In the genomic region with DNA sequence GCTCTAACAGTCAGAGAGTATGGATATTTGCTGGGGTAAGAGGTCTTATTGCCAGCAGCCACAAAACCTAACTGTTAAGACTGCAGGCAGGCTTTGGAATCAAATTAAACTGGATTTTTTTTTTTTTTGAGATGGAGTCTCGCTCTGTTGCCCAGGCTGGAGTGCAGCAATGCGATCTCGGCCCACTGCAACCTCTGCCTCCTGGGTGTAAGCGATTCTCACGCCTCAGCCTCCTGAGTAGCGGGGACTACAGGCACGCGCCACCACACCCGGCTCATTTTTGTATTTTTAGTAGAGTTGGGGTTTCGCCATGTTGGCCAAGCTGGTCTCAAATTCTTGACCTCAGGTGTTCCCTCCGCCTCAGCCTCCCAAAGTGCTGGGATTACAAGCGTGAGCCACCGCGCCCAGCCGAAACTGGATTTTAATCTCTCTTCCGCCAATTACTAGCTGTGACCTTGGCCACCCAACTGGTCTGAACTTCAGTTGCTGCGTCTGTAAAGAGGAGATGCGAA, we compare ENCODE assay signal across 8 cellular contexts. TPM values are rescaled to one million over a fixed set of nuclear protein-coding genes. Genes with fewer than 3 reads are reported as not detected.
A peak's percentile ranks its signal among the peaks of the same experiment; 100 is the strongest.
DNase-seq lines count a peak whose midpoint lies in the region; ATAC-seq, FAIRE-seq and TF ChIP-seq lines count a peak whose summit lies in the region.

No MANE protein-coding gene starts in this region.

- H2AFZ ChIP-seq in parathyroid adenoma = no peak overlapping the region

- H3K36me3 ChIP-seq in RWPE2 (ENCODE audit: low read depth) = peaks cover 39% of the 10 kb centered on the region
- H3K36me3 ChIP-seq in esophagus (ENCODE audit: control insufficient read depth in 2 of 2, insufficient read depth in 2 of 2, low read length in 1 of 2) = peaks cover 10 to 15% of the 10 kb centered on the region in 2 donors
- H3K36me3 ChIP-seq in parathyroid adenoma (ENCODE audit: control insufficient read depth, insufficient read depth, low read length) = no peaks in the 10 kb centered on the region

- ATAC-seq in RWPE2 (ENCODE audit: low read depth) (no peak), HG02938 (IDR thresholded peaks at IDR 0.05; ENCODE audit: unreplicated experiment) (no peak)

- H3K27me3 Mint-ChIP-seq in Calu3 (ENCODE audit: unreplicated experiment) = no peaks in the 10 kb centered on the region

- TF ChIP-seq CTCF in Calu3 (IDR thresholded peaks at IDR 0.05; ENCODE audit: unreplicated experiment) = no peak
- TF ChIP-seq CTCF in RWPE2 (IDR thresholded peaks at IDR 0.05; ENCODE audit: poor library complexity, severe bottlenecking) = no peak
- TF ChIP-seq CTCF in parathyroid adenoma (IDR thresholded peaks at IDR 0.05) = no peak

- H3K4me3 Mint-ChIP-seq in Calu3 (ENCODE audit: low read depth, unreplicated experiment) = peak overlapping the region; percentile 95

- CTCF ChIA-PET in Calu3 (lab: Charles Lee) = interaction anchor here (0.8 to 2.0 kb wide), 8 partner anchors 9 to 1846 kb away, joined by 3 to 18 read pairs (median 6); partner anchors contain the start of genes OSBPL7 and SCRN2

- H3K9ac ChIP-seq in parathyroid adenoma = no peak overlapping the region

- DNase-seq in Calu3 (no peak), RWPE2 (ENCODE audit: low spot score) (no peak), MV-4-11 (lab: John Stamatoyannopoulos, UW) (no peak), germinal center (ENCODE audit: low spot score) (no peak), frontal cortex (ENCODE audit: low spot score in 2 of 2) (no peak)

- peak overlapping the region; percentile 95 for H3K4me2 ChIP-seq in parathyroid adenoma (ENCODE audit: low read length)

- H3K27me3 ChIP-seq in RWPE2 (ENCODE audit: insufficient read depth, poor library complexity, severe bottlenecking) (no peaks in the 10 kb centered on the region), esophagus (ENCODE audit: control insufficient read depth in 1 of 2, insufficient read depth in 2 of 2, low read length in 2 of 2) (no peaks in the 10 kb centered on the region), parathyroid adenoma (ENCODE audit: control insufficient read depth, insufficient read depth, low read length) (no peaks in the 10 kb centered on the region)

- H3K9me3 ChIP-seq in RWPE2 (ENCODE audit: severe bottlenecking) (no peaks in the 10 kb centered on the region), esophagus (ENCODE audit: control insufficient read depth in 2 of 2, insufficient read depth in 1 of 2, low read depth in 1 of 2, low read length in 1 of 2) (no peaks in the 10 kb centered on the region), parathyroid adenoma (ENCODE audit: control insufficient read depth, low read length) (no peaks in the 10 kb centered on the region)

- BruUV-seq in Calu3 (replicated peaks; lab: Mats Ljungman, UMichigan) = no TSS peak

- H3K79me2 ChIP-seq in parathyroid adenoma = peaks cover 16% of the 10 kb centered on the region

- peaks cover 9% of the 10 kb centered on the region for H3K4me1 Mint-ChIP-seq in Calu3 (ENCODE audit: low read depth, unreplicated experiment)

- H3K4me3 ChIP-seq in RWPE2 (ENCODE audit: severe bottlenecking) = peak overlapping the region; percentile 81
- peak overlapping the region; percentile 60 to 92 for H3K4me3 ChIP-seq in esophagus (ENCODE audit: low read depth in 1 of 2, low read length in 2 of 2)
- peak overlapping the region; percentile 99 for H3K4me3 ChIP-seq in parathyroid adenoma (ENCODE audit: low read depth, low read length)

- no peaks in the 10 kb centered on the region for H3K9me3 Mint-ChIP-seq in Calu3 (ENCODE audit: low read depth, unreplicated experiment)

- peaks cover 66% of the 10 kb centered on the region for H3K36me3 Mint-ChIP-seq in Calu3 (ENCODE audit: insufficient read depth, unreplicated experiment)

- FAIRE-seq in frontal cortex (lab: Jason Lieb, UNC) = no peak

- H3K27ac Mint-ChIP-seq in Calu3 (ENCODE audit: unreplicated experiment) = peak overlapping the region; percentile 89

- intact Hi-C loops in Calu3 (cut with micrococcal nuclease; ENCODE audit: unreplicated experiment) = no loop called here

- H3K4me1 ChIP-seq in RWPE2 (ENCODE audit: insufficient read depth, poor library complexity, severe bottlenecking) (peaks cover 8% of the 10 kb centered on the region), esophagus (ENCODE audit: control insufficient read depth in 2 of 2, insufficient read depth in 2 of 2, low read length in 1 of 2) (peaks cover 3 to 7% of the 10 kb centered on the region in 2 donors), parathyroid adenoma (peaks cover 11% of the 10 kb centered on the region)

- WGBS in esophagus, 2 donors = 62 to 67% methylated on average over 18 of the region's 18 CpGs

- H3K27ac ChIP-seq in RWPE2 (ENCODE audit: poor library complexity, severe bottlenecking) (peak overlapping the region; percentile 35), esophagus (ENCODE audit: low read depth in 2 of 2, low read length in 1 of 2) (peak overlapping the region; percentile 56 to 80), parathyroid adenoma (no peak overlapping the region)

RNA-seq across cellular contexts. Expression of gene MRPL10, which starts 0.9 kb away (rescaled TPM):
- total RNA-seq in Calu3 (2022) (70.2 and 84.1 TPM in 2 replicates), frontal cortex (6.9 TPM)
- polyA plus RNA-seq in esophagus = 10 to 100 TPM; 17.5 to 30.4 TPM

RNA-seq across cellular contexts. Expression of gene LRRC46, which starts 1.0 kb away (rescaled TPM):
- total RNA-seq in Calu3 (2022) (2.9 and 4.0 TPM in 2 replicates), frontal cortex (not detected)
- polyA plus RNA-seq in esophagus = under 1 TPM; 0.25 to 0.53 TPM

RNA-seq across cellular contexts. Expression of gene OSBPL7, which starts 8.9 kb away (rescaled TPM):
- 58.3 and 58.4 TPM in 2 replicates for total RNA-seq in Calu3 (2022)
- 1 to 10 TPM; 1.9 to 3.7 TPM for polyA plus RNA-seq in esophagus
- total RNA-seq in frontal cortex = 7.3 TPM

RNA-seq across cellular contexts. Expression of gene SCRN2, which starts 10.6 kb away (rescaled TPM):
- total RNA-seq in Calu3 (2022) (34.8 and 37.0 TPM in 2 replicates), frontal cortex (24.1 TPM)
- 10 to 100 TPM; 28.6 to 34.7 TPM for polyA plus RNA-seq in esophagus

RNA-seq across cellular contexts. Expression of gene SP6, which starts 20.5 kb away (rescaled TPM):
- total RNA-seq in Calu3 (2022) (1.1 and 1.2 TPM in 2 replicates), frontal cortex (not detected)
- 1 to 10 TPM; 3.8 to 6.1 TPM for polyA plus RNA-seq in esophagus
